In the genomic region with DNA sequence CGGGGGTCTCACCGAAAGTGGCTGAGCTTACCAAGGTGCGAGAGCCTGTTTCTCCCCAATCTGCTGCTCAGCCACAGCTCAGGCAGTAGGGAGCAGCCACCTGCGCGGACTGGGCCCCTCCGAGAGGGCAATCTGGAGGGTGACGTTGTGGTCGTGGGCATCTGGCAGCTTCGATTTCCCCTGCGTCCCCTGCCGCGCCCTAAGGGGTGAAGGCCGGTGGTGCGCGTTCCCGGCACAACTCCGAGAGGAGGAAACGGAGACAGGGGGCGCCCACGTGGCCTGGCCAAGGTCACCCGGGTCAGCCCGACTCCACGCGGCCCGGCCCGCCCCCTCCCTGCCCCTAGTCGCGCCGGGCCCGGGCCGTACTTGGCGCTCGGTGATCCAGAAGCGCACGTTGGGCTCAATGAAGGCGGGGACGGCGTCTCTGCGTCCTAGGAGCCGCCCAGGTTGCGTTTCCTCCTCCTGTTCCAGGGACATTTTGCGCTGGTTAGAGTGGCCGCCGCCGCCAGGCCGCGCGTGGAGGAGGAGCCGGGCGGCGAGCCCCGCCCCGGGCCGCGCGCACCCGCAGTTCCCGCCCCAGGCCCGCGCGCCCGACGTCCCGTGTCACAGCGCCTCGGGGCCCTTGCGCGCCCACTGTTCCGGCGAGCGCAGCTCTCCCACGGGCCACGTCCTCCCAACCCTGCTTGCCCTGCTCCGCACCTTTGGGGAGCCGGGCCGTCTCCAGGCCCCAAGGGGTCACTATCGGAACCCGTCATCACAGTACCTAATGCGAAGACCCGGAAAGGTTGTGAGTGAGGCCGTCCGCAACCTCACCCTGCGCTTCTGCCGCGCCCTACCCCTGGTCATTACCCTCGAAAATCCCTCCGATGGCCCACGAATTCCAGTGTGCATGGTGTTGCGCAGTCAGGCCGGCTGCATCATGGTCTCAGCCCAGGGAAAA, we compare ENCODE assay signal across 8 cellular contexts. TPM values are rescaled to one million over a fixed set of nuclear protein-coding genes. Genes with fewer than 3 reads are reported as not detected.
DNase-seq lines count a peak whose midpoint lies in the region; ATAC-seq, FAIRE-seq and TF ChIP-seq lines count a peak whose summit lies in the region.

SFXN4 (minus strand) TSS at position 544 of the 940 bp plus-strand sequence; CDS start at position 477, 67 bp downstream.

- TSS peak; percentile 72 for BruUV-seq in endothelial cell of umbilical vein (replicated peaks; lab: Mats Ljungman, UMichigan)

- H3K79me2 ChIP-seq in endothelial cell of umbilical vein (ENCODE audit: control insufficient read depth, insufficient read depth, low read length): no peaks in the 10 kb centered on the region

- H3K27ac ChIP-seq in endothelial cell of umbilical vein (ENCODE audit: insufficient read depth, low read depth, low read length): peak within 1 kb of the TSS; percentile 54

- H3K4me3 ChIP-seq in NT2/D1 (ENCODE audit: insufficient read length, low read depth): peak within 1 kb of the TSS; percentile 72
- peak within 1 kb of the TSS; percentile 48 to 70 (median 62) for H3K4me3 ChIP-seq in endothelial cell of umbilical vein (replicated peaks in 1 of 3; ENCODE audit: insufficient read depth in 1 of 3, low read depth in 1 of 3, low read length in 3 of 3)

- TF ChIP-seq CTCF in CD14-positive monocyte (IDR thresholded peaks at IDR 0.05) (no peak), endothelial cell of umbilical vein (IDR thresholded peaks at IDR 0.05; ENCODE audit: extremely low read depth in 1 of 2, insufficient read depth in 1 of 2, low read depth in 1 of 2, low read length in 2 of 2) (no peak)

- peaks cover 50 to 51% of the 10 kb centered on the region in 2 donors for H3K36me3 Mint-ChIP-seq in CD14-positive monocyte

- peak within 1 kb of the TSS; percentile 96 for H2AFZ ChIP-seq in endothelial cell of umbilical vein (ENCODE audit: low read depth, low read length)

- H3K9me1 ChIP-seq in endothelial cell of umbilical vein (replicated peaks; ENCODE audit: control insufficient read depth, extremely low read depth, insufficient read depth, low read length): no peaks in the 10 kb centered on the region

- peaks cover 0 to 1% (median 0%) of the 10 kb centered on the region in 3 donors for H3K27me3 Mint-ChIP-seq in CD14-positive monocyte (ENCODE audit: low read depth in 3 of 3)

- peaks cover 3% of the 10 kb centered on the region for H3K4me1 ChIP-seq in NT2/D1 (ENCODE audit: insufficient read depth, insufficient read length)
- peaks cover 24% of the 10 kb centered on the region for H3K4me1 ChIP-seq in endothelial cell of umbilical vein (ENCODE audit: control insufficient read depth, extremely low read depth, insufficient read depth, low read length)

- no peaks in the 10 kb centered on the region for H4K20me1 ChIP-seq in endothelial cell of umbilical vein (replicated peaks; ENCODE audit: control insufficient read depth, extremely low read depth, insufficient read depth, low read length)

- intact Hi-C loops in CD14-positive monocyte (cut with micrococcal nuclease): loop anchor here in 1 of 2 donors (5.0 kb wide), 1 partner anchor 33 kb away; no protein-coding TSS in a partner anchor
- intact Hi-C loops in endothelial cell of umbilical vein (cut with micrococcal nuclease): loop anchor here (1.0 to 5.0 kb wide), 4 partner anchors 13 to 432 kb away; partner anchors contain the start of genes DENND10, EIF3A, PRDX3 and TIAL1

- H3K9me3 ChIP-seq in NT2/D1 (ENCODE audit: insufficient read depth, low read length) (no peaks in the 10 kb centered on the region), endothelial cell of umbilical vein (replicated peaks; ENCODE audit: control insufficient read depth, insufficient read depth, low read length) (no peaks in the 10 kb centered on the region)

- H3K36me3 ChIP-seq in NT2/D1 (ENCODE audit: insufficient read depth, insufficient read length, low read length): peaks cover 54% of the 10 kb centered on the region
- H3K36me3 ChIP-seq in endothelial cell of umbilical vein (ENCODE audit: control insufficient read depth in 2 of 2, extremely low read depth in 1 of 2, insufficient read depth in 2 of 2, low read length in 2 of 2): peaks cover 10 to 15% of the 10 kb centered on the region in 2 experiments

- POLR2A ChIA-PET in endothelial cell of umbilical vein (lab: Charles Lee): interaction anchor here (0.5 kb wide), 1 partner anchor 11 kb away, joined by 3 read pairs; no protein-coding TSS in a partner anchor

- H3K27ac Mint-ChIP-seq in CD14-positive monocyte: peak within 1 kb of the TSS; percentile 88 to 95 (median 94)

- H3K27me3 ChIP-seq in NT2/D1 (ENCODE audit: insufficient read depth, insufficient read length) (no peaks in the 10 kb centered on the region), endothelial cell of umbilical vein (ENCODE audit: control insufficient read depth in 2 of 2, insufficient read depth in 2 of 2, low read length in 2 of 2) (no peaks in the 10 kb centered on the region)

- H3K4me3 Mint-ChIP-seq in CD14-positive monocyte: peak within 1 kb of the TSS; percentile 85 to 94

- peak; percentile 74 for FAIRE-seq in endothelial cell of umbilical vein (lab: Jason Lieb, UNC)

- peak within 1 kb of the TSS; percentile 82 for H3K9ac ChIP-seq in NT2/D1 (ENCODE audit: insufficient read length, low read depth)
- H3K9ac ChIP-seq in endothelial cell of umbilical vein (replicated peaks; ENCODE audit: extremely low read depth, insufficient read depth, low read length): peak within 1 kb of the TSS; percentile 64

- peak within 1 kb of the TSS; percentile 63 for H3K4me2 ChIP-seq in endothelial cell of umbilical vein (ENCODE audit: insufficient read depth, low read length)

- DNase-seq in CD14-positive monocyte (ENCODE audit: low spot score): peak; percentile 60
- DNase-seq in NT2/D1 (ENCODE audit: low read depth, low spot score): no peak
- DNase-seq in activated CD8-positive, alpha-beta memory T cell treated with anti-CD3 and anti-CD28 coated beads, Interleukin-2, amount 50 U/mL, for 24 hours (ENCODE audit: extremely low read depth): peak; percentile 41
- peak; percentile 68 for DNase-seq in endothelial cell of umbilical vein (ENCODE audit: low read depth, low spot score)
- DNase-seq in mucosa of gallbladder (ENCODE audit: low spot score): peak; percentile 72
- peak; percentile 39 to 57 for DNase-seq in stimulated activated CD8-positive, alpha-beta memory T cell treated with anti-CD3 and anti-CD28 coated beads, Interleukin-4, amount 100 ng/mL, for 4 hours (ENCODE audit: low read depth in 2 of 2, low spot score in 1 of 2)

- dilution Hi-C loops in endothelial cell of umbilical vein (cut with MboI; ENCODE audit: extremely low pct_ligation_motif_present, low sequenced_read_pairs): no loop called here

- CTCF ChIA-PET in endothelial cell of umbilical vein (lab: Charles Lee): interaction anchor here (1.0 to 4.1 kb wide), 5 partner anchors 13 to 437 kb away, joined by 3 to 12 read pairs (median 5); no protein-coding TSS in a partner anchor

- ATAC-seq in GM19043 (IDR thresholded peaks at IDR 0.05; ENCODE audit: low read depth, unreplicated experiment) (peak; percentile 88), HG03342 (IDR thresholded peaks at IDR 0.05; ENCODE audit: unreplicated experiment) (peak; percentile 85)

- peaks cover 33% of the 10 kb centered on the region for H3K4me1 Mint-ChIP-seq in CD14-positive monocyte

- TF ChIP-seq POLR2A in endothelial cell of umbilical vein (IDR thresholded peaks at IDR 0.05; ENCODE audit: low read depth, low read length): peak; percentile 81

- H3K9me3 Mint-ChIP-seq in CD14-positive monocyte: no peaks in the 10 kb centered on the region

TF ChIP-seq in endothelial cell of umbilical vein, 7 proteins besides CTCF, POLR2A, EP300 and RAD21:
- TF ChIP-seq MAX (IDR thresholded peaks at IDR 0.05; ENCODE audit: insufficient read depth, insufficient read length): peak; percentile 75
- TF ChIP-seq FOS (IDR thresholded peaks at IDR 0.05; ENCODE audit: borderline replicate concordance, insufficient read depth, low read length): no peak
- TF ChIP-seq EZH2 (IDR thresholded peaks at IDR 0.05; ENCODE audit: borderline replicate concordance, low read depth, low read length, severe bottlenecking): no peak
- TF ChIP-seq POLR2AphosphoS5 (IDR thresholded peaks at IDR 0.05; ENCODE audit: insufficient read depth, low read depth, low read length): peak; percentile 58
- TF ChIP-seq MYC (IDR thresholded peaks at IDR 0.05; ENCODE audit: low read depth, low read length): peak; percentile 61
TF ChIP-seq in endothelial cell of umbilical vein: peak in this region for 3.

RNA-seq across cellular contexts. Expression of gene SFXN4, which starts in this region (rescaled TPM):
- 10 to 100 TPM; 18.3 to 20.4 TPM for polyA plus RNA-seq in CD14-positive monocyte
- total RNA-seq in endothelial cell of umbilical vein: 14.5 and 17.1 TPM in 2 replicates
- polyA plus RNA-seq in endothelial cell of umbilical vein: 8.9 and 11.1 TPM in 2 replicates
- 15.5 and 15.8 TPM in 2 replicates for polyA plus RNA-seq in endothelial cell of umbilical vein (2011; cell fraction: cytosol; rRNA removed)
- polyA plus RNA-seq in endothelial cell of umbilical vein (2011; cell fraction: nucleus; rRNA removed): 22.7 and 26.7 TPM in 2 replicates
- 17.6 and 22.3 TPM in 2 replicates for polyA plus RNA-seq in endothelial cell of umbilical vein (2012)
- polyA minus RNA-seq in endothelial cell of umbilical vein: 5.6 and 11.2 TPM in 2 replicates
- polyA minus RNA-seq in endothelial cell of umbilical vein (2011; cell fraction: cytosol; rRNA and poly(A)+ RNA removed): 24.1 TPM
- polyA minus RNA-seq in endothelial cell of umbilical vein (2011; cell fraction: nucleus; rRNA and poly(A)+ RNA removed): 4.6 and 6.7 TPM in 2 replicates
- 15.8 TPM for total RNA-seq in mucosa of gallbladder
